ENCODE assay signal across 15 cellular contexts in genomic region chr5:172417130-172417802, GRCh38. TPM values are rescaled to one million over a fixed set of nuclear protein-coding genes. Genes with fewer than 3 reads are reported as not detected.
A peak's percentile ranks its signal among the peaks of the same experiment; 100 is the strongest.
DNase-seq lines count a peak whose midpoint lies in the region; ATAC-seq and TF ChIP-seq lines count a peak whose summit lies in the region.
"Had no signal": no experiment of that assay in that cellular context is flagged by ENCODE, and none has a peak within 500 bp of the region (broad histone marks: within the 10 kb centered on the region; RNA-seq: fewer than 3 reads in every experiment).

No MANE protein-coding gene starts in this region.

- TF ChIP-seq CTCF in adrenal gland (IDR thresholded peaks at IDR 0.05), result no peak
- no peak for TF ChIP-seq CTCF in esophagus muscularis mucosa (IDR thresholded peaks at IDR 0.05)
- no peak for TF ChIP-seq CTCF in nephron progenitor cell (IDR thresholded peaks at IDR 0.05)
- TF ChIP-seq CTCF in tibial nerve (IDR thresholded peaks at IDR 0.05), result no peak

- no peaks in the 10 kb centered on the region for H3K27me3 ChIP-seq in adrenal gland
- H3K27me3 ChIP-seq in esophagus muscularis mucosa, result no peaks in the 10 kb centered on the region
- H3K27me3 ChIP-seq in tibial nerve, result no peaks in the 10 kb centered on the region
- no peaks in the 10 kb centered on the region for H3K27me3 ChIP-seq in naive thymus-derived CD4-positive, alpha-beta T cell (ENCODE audit: control insufficient read depth in 2 of 2, insufficient read depth in 2 of 2, low read length in 2 of 2)

- H3K27ac ChIP-seq in adrenal gland (peak overlapping the region; percentile 80 to 96 (median 89)), esophagus muscularis mucosa (replicated peaks in 1 of 4) (peak overlapping the region; percentile 86 to 92 (median 87)), tibial nerve (peak overlapping the region; percentile 81 to 97 (median 96))
- H3K27ac ChIP-seq in naive thymus-derived CD4-positive, alpha-beta T cell (ENCODE audit: low read depth, low read length), result no peak overlapping the region

- H3K36me3 ChIP-seq in adrenal gland (replicated peaks in 1 of 2), result peaks cover 0 to 6% of the 10 kb centered on the region in 2 donors
- H3K36me3 ChIP-seq in esophagus muscularis mucosa, result peaks cover 0 to 14% (median 2%) of the 10 kb centered on the region in 4 donors
- H3K36me3 ChIP-seq in tibial nerve, result peaks cover 0 to 10% (median 0%) of the 10 kb centered on the region in 3 donors
- H3K36me3 ChIP-seq in naive thymus-derived CD4-positive, alpha-beta T cell (ENCODE audit: control insufficient read depth in 2 of 3, insufficient read depth in 3 of 3, low read length in 3 of 3), result no peaks in the 10 kb centered on the region

- H3K36me3 Mint-ChIP-seq in nephron progenitor cell (ENCODE audit: low read depth), result peaks cover 46% of the 10 kb centered on the region
- no peaks in the 10 kb centered on the region for H3K36me3 Mint-ChIP-seq in naive thymus-derived CD4-positive, alpha-beta T cell
- H3K36me3 Mint-ChIP-seq: CD8-positive, alpha-beta T cell; stimulated activated memory B cell treated with anti-CD40 and anti-IgM and Interleukin-4, amounts not matched to agents 10 μg/mL and 1 μg/mL and 100 μg/mL, for 72 hours had no signal

- peak; percentile 62 to 90 (median 75) for DNase-seq in adrenal gland
- no peak for DNase-seq in esophagus muscularis mucosa (ENCODE audit: extremely low spot score)
- no peak for DNase-seq in nephron progenitor cell
- DNase-seq in tibial nerve (ENCODE audit: low spot score in 2 of 2), result no peak
- DNase-seq in inferior parietal cortex (ENCODE audit: extremely low spot score), result no peak
- DNase-seq in stimulated activated naive CD8-positive, alpha-beta T cell treated with anti-CD3 and anti-CD28 coated beads, Interleukin-15, amount 100 ng/mL, for 72 hours, result no peak
- DNase-seq in naive thymus-derived CD4-positive, alpha-beta T cell, result no peak
- DNase-seq: amniotic stem cell; CD8-positive, alpha-beta T cell; effector memory CD8-positive, alpha-beta T cell; GF-D8; NCI-H2227 treated with DMSO at 0.1 percent for 48 hours; stimulated activated CD4-positive, alpha-beta T cell treated with anti-CD3 and anti-CD28 coated beads, Interleukin-2, amount 100 ng/mL, for 48 hours had no signal

- H3K4me1 ChIP-seq in adrenal gland (replicated peaks in 1 of 2) (peaks cover 71 to 85% of the 10 kb centered on the region in 2 donors), esophagus muscularis mucosa (peaks cover 70 to 97% (median 94%) of the 10 kb centered on the region in 4 donors), tibial nerve (peaks cover 8 to 94% (median 73%) of the 10 kb centered on the region in 4 donors)
- no peaks in the 10 kb centered on the region for H3K4me1 ChIP-seq in naive thymus-derived CD4-positive, alpha-beta T cell (ENCODE audit: control insufficient read depth in 2 of 2, insufficient read depth in 2 of 2, low read length in 2 of 2)

- intact Hi-C loops in adrenal gland (cut with DNase I), result no loop called here
- intact Hi-C loops in esophagus muscularis mucosa (cut with DNase I), result loop anchor here (5.0 kb wide), 1 partner anchor 35 kb away; the partner anchor contains the start of gene SH3PXD2B
- intact Hi-C loops in naive thymus-derived CD4-positive, alpha-beta T cell (cut with micrococcal nuclease), result no loop called here

- H3K9me3 ChIP-seq in adrenal gland (replicated peaks in 1 of 3) (no peaks in the 10 kb centered on the region), esophagus muscularis mucosa (no peaks in the 10 kb centered on the region), tibial nerve (no peaks in the 10 kb centered on the region)
- H3K9me3 ChIP-seq in naive thymus-derived CD4-positive, alpha-beta T cell (ENCODE audit: control insufficient read depth in 2 of 3, low read length in 3 of 3), result no peaks in the 10 kb centered on the region

- H3K4me3 Mint-ChIP-seq in nephron progenitor cell, result no peak overlapping the region
- H3K4me3 Mint-ChIP-seq in stimulated activated naive CD8-positive, alpha-beta T cell treated with anti-CD3 and anti-CD28 coated beads, Interleukin-15, amount 100 ng/mL, for 72 hours, result no peak overlapping the region
- no peak overlapping the region for H3K4me3 Mint-ChIP-seq in naive thymus-derived CD4-positive, alpha-beta T cell
- H3K4me3 Mint-ChIP-seq: CD8-positive, alpha-beta T cell; effector memory CD8-positive, alpha-beta T cell; stimulated activated memory B cell treated with anti-CD40 and anti-IgM and Interleukin-4, amounts not matched to agents 10 μg/mL and 1 μg/mL and 100 μg/mL, for 72 hours had no signal

- POLR2A ChIA-PET in naive thymus-derived CD4-positive, alpha-beta T cell (lab: Charles Lee), result no interaction called here

- H3K4me3 ChIP-seq in adrenal gland (no peak overlapping the region), esophagus muscularis mucosa (no peak overlapping the region), tibial nerve (no peak overlapping the region)
- no peak overlapping the region for H3K4me3 ChIP-seq in naive thymus-derived CD4-positive, alpha-beta T cell (ENCODE audit: low read length)

- H3K27me3 Mint-ChIP-seq in nephron progenitor cell (ENCODE audit: low read depth, poor library complexity), result peaks cover 3% of the 10 kb centered on the region
- H3K27me3 Mint-ChIP-seq in stimulated activated naive CD8-positive, alpha-beta T cell treated with anti-CD3 and anti-CD28 coated beads, Interleukin-15, amount 100 ng/mL, for 72 hours, result peaks cover 7% of the 10 kb centered on the region
- peaks cover 0 to 16% (median 0%) of the 10 kb centered on the region in 5 donors for H3K27me3 Mint-ChIP-seq in naive thymus-derived CD4-positive, alpha-beta T cell
- H3K27me3 Mint-ChIP-seq: progenitor cell of endocrine pancreas had no signal

- TF ChIP-seq POLR2A in adrenal gland (IDR thresholded peaks at IDR 0.05) (no peak), esophagus muscularis mucosa (IDR thresholded peaks at IDR 0.05; ENCODE audit: low read depth) (no peak), tibial nerve (IDR thresholded peaks at IDR 0.05) (no peak)

- H3K27ac Mint-ChIP-seq in nephron progenitor cell, result peak overlapping the region; percentile 44
- peak overlapping the region in 1 of 2 donors; percentile 42 for H3K27ac Mint-ChIP-seq in stimulated activated naive CD8-positive, alpha-beta T cell treated with anti-CD3 and anti-CD28 coated beads, Interleukin-15, amount 100 ng/mL, for 72 hours
- no peak overlapping the region for H3K27ac Mint-ChIP-seq in naive thymus-derived CD4-positive, alpha-beta T cell
- H3K27ac Mint-ChIP-seq: CD8-positive, alpha-beta T cell; effector memory CD8-positive, alpha-beta T cell; progenitor cell of endocrine pancreas; stimulated activated memory B cell treated with anti-CD40 and anti-IgM and Interleukin-4, amounts not matched to agents 10 μg/mL and 1 μg/mL and 100 μg/mL, for 72 hours had no signal

- TF ChIP-seq EP300 in esophagus muscularis mucosa (IDR thresholded peaks at IDR 0.05), result no peak
- TF ChIP-seq EP300 in tibial nerve (IDR thresholded peaks at IDR 0.05), result no peak

- H3K4me1 Mint-ChIP-seq in nephron progenitor cell, result peaks cover 16% of the 10 kb centered on the region
- peaks cover 13% of the 10 kb centered on the region for H3K4me1 Mint-ChIP-seq in stimulated activated naive CD8-positive, alpha-beta T cell treated with anti-CD3 and anti-CD28 coated beads, Interleukin-15, amount 100 ng/mL, for 72 hours
- H3K4me1 Mint-ChIP-seq in naive thymus-derived CD4-positive, alpha-beta T cell, result peaks cover 0 to 14% (median 4%) of the 10 kb centered on the region in 7 donors
- H3K4me1 Mint-ChIP-seq: stimulated activated memory B cell treated with anti-CD40 and anti-IgM and Interleukin-4, amounts not matched to agents 10 μg/mL and 1 μg/mL and 100 μg/mL, for 72 hours had no signal

- WGBS in adrenal gland, 4 donors, result 56 to 76% (median 62%) methylated on average over 4 of the region's 4 CpGs
- WGBS in esophagus muscularis mucosa, result 59% methylated on average over 4 of the region's 4 CpGs
- 62 to 67% methylated on average over 4 of the region's 4 CpGs for WGBS in tibial nerve, 2 donors

- CTCF ChIA-PET in naive thymus-derived CD4-positive, alpha-beta T cell (lab: Charles Lee), result no interaction called here

- no peaks in the 10 kb centered on the region for H3K9me3 Mint-ChIP-seq in nephron progenitor cell
- H3K9me3 Mint-ChIP-seq in stimulated activated naive CD8-positive, alpha-beta T cell treated with anti-CD3 and anti-CD28 coated beads, Interleukin-15, amount 100 ng/mL, for 72 hours, result no peaks in the 10 kb centered on the region
- no peaks in the 10 kb centered on the region for H3K9me3 Mint-ChIP-seq in naive thymus-derived CD4-positive, alpha-beta T cell
- H3K9me3 Mint-ChIP-seq: CD8-positive, alpha-beta T cell; effector memory CD8-positive, alpha-beta T cell; stimulated activated memory B cell treated with anti-CD40 and anti-IgM and Interleukin-4, amounts not matched to agents 10 μg/mL and 1 μg/mL and 100 μg/mL, for 72 hours had no signal

- no peak for ATAC-seq in stimulated activated naive CD8-positive, alpha-beta T cell treated with anti-CD3 and anti-CD28 coated beads, Interleukin-15, amount 100 ng/mL, for 72 hours
- no peak for ATAC-seq in naive thymus-derived CD4-positive, alpha-beta T cell
- ATAC-seq: CD8-positive, alpha-beta T cell; effector memory CD8-positive, alpha-beta T cell; stimulated activated memory B cell treated with anti-CD40 and anti-IgM and Interleukin-4, amounts not matched to agents 10 μg/mL and 1 μg/mL and 100 μg/mL, for 72 hours had no signal

RNA-seq across cellular contexts. Expression of gene SH3PXD2B, which starts 37.1 kb away (rescaled TPM):
- total RNA-seq in adrenal gland (100 to 1,000 TPM in 1 of 8 donors, 10 to 100 TPM in 7; 41.1 to 111 (median 64.7) TPM), esophagus muscularis mucosa (10 to 100 TPM; 41.5 to 66.5 (median 49.2) TPM), tibial nerve (10 to 100 TPM; 27.8 to 52.6 (median 44.4) TPM)
- polyA plus RNA-seq in adrenal gland, result 10 to 100 TPM; 15.2 to 37.9 (median 28.4) TPM
- total RNA-seq in naive thymus-derived CD4-positive, alpha-beta T cell, result 1 to 10 TPM in 1 of 5 experiments, under 1 TPM in 4; 0.15 to 1.1 (median 0.34) TPM
- under 1 TPM in 1 of 2 donors, not detected in 1; 0.21 TPM for polyA plus RNA-seq in naive thymus-derived CD4-positive, alpha-beta T cell

Comparison
In these comparisons a context has a peak if more than half of its experiments do, and no peak if none do; other contexts are left out.
1. DNase-seq: peak in adrenal gland (7 of 7); none in esophagus muscularis mucosa (single experiment), nephron progenitor cell (single experiment), tibial nerve (0 of 2), inferior parietal cortex (single experiment), stimulated activated naive CD8-positive, alpha-beta T cell treated with anti-CD3 and anti-CD28 coated beads, Interleukin-15, amount 100 ng/mL, for 72 hours (0 of 2) and naive thymus-derived CD4-positive, alpha-beta T cell (0 of 9).
2. RNA of gene SH3PXD2B, which starts 37.1 kb away (total RNA-seq): 41.1 to 111 TPM in adrenal gland, 41.5 to 66.5 TPM in esophagus muscularis mucosa and 27.8 to 52.6 TPM in tibial nerve; 0.15 to 1.1 TPM in naive thymus-derived CD4-positive, alpha-beta T cell; every median in the first group is over 10 times any median in the second.